In the genomic region with DNA sequence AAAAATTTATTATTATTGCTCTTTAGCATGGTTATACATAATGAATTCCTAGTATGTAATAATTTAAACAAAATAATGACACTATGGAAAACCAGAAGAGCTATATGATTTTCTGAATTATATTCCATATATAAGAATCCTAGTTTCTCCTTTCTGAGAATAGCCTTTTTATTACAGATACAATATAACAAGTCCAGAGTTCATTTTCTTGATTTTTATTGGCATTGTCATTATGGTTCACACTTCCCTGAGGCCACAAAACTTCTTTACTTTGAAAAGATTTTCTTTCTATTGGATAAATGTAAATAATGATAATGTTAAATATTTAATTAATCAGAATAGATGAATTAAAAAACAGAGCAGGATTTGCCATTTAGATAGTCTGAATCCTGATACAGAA, we compare ENCODE assay signal across 8 cellular contexts.
"Had no signal": no experiment of that assay in that cellular context is flagged by ENCODE, and none has a peak within 500 bp of the region (broad histone marks: within the 10 kb centered on the region; RNA-seq: fewer than 3 reads in every experiment).

No MANE protein-coding gene starts in this region.

- H3K36me3 ChIP-seq: HAP-1 had no signal

- H3K9me3 ChIP-seq: HAP-1 had no signal

- FAIRE-seq: HepG2 had no signal

- H3K4me1 ChIP-seq: HAP-1 had no signal

- DNase-seq: GM23248, GOT3, H7, HFFc6 had no signal

- H3K27ac ChIP-seq: GM23248, HL-60 had no signal

- H3K4me3 ChIP-seq: GM23248, HAP-1 had no signal

- ATAC-seq: HCT116, HepG2 had no signal
